Comparison of ENCODE assay signal across 23 cellular contexts in genomic region chr1:61955261-61955660, GRCh38.
DNase-seq lines count a peak whose midpoint lies in the region; ATAC-seq, FAIRE-seq and TF ChIP-seq lines count a peak whose summit lies in the region.
"Had no signal": no experiment of that assay in that cellular context is flagged by ENCODE, and none has a peak within 500 bp of the region (broad histone marks: within the 10 kb centered on the region; RNA-seq: fewer than 3 reads in every experiment).

No MANE protein-coding gene starts in this region.

- no TSS peak for BruUV-seq in GM12878 (replicated peaks; lab: Mats Ljungman, UMichigan)

- H3K36me3 ChIP-seq in GM12878 (ENCODE audit: control insufficient read depth in 2 of 2, insufficient read depth in 2 of 2, low read length in 1 of 2) (no peaks in the 10 kb centered on the region), parathyroid adenoma (ENCODE audit: control insufficient read depth, insufficient read depth, low read length) (no peaks in the 10 kb centered on the region)
- H3K36me3 ChIP-seq: BE2C, BLaER1 had no signal

- peak; percentile 64 for DNase-seq in G401 (ENCODE audit: low spot score)
- no peak for DNase-seq in GM12878 (ENCODE audit: low read depth, low spot score)
- no peak for DNase-seq in stimulated activated CD4-positive, alpha-beta T cell treated with anti-CD3 and anti-CD28 coated beads, Interleukin-2, amount 100 ng/mL, for 24 hours
- DNase-seq: 8988T; ACHN; BE2C; CD4-positive, alpha-beta memory T cell; CD4-positive, CD25-positive, alpha-beta regulatory T cell; CD8-positive, alpha-beta memory T cell; COR-L47; DMS 273 treated with DMSO at 0.1 percent for 48 hours; DMS153; DMS53; DMS79; DND-41; EL; GF-D8 had no signal

- intact Hi-C loops in GM12878 (cut with micrococcal nuclease; ENCODE audit: unreplicated experiment): loop anchor here (10.0 kb wide), 1 partner anchor 170 kb away; no protein-coding TSS in a partner anchor

- H3K9ac ChIP-seq in GM12878 (ENCODE audit: control insufficient read depth, insufficient read depth, low read length) (no peak overlapping the region), parathyroid adenoma (no peak overlapping the region)
- H3K9ac ChIP-seq: BLaER1 had no signal

- ATAC-seq in GM12878 (no peak), HG03469 (IDR thresholded peaks at IDR 0.05; ENCODE audit: unreplicated experiment) (no peak)

- WGBS in GM12878 (ENCODE audit: insufficient coverage, insufficient replicate concordance, low lambda C conversion rate, missing lambda C conversion rate): 0% methylated on average over 1 of the region's 1 CpG

- SMC1A ChIA-PET in GM12878 (lab: Charles Lee; ENCODE audit: uncharacterized antibody, unreplicated experiment): no interaction called here

- no peak overlapping the region for H3K4me2 ChIP-seq in GM12878 (ENCODE audit: control insufficient read depth, insufficient read depth)
- peak overlapping the region; percentile 2 for H3K4me2 ChIP-seq in parathyroid adenoma (ENCODE audit: low read length)
- H3K4me2 ChIP-seq: BLaER1 had no signal

- H3K4me3 ChIP-seq in GM12878: no peak overlapping the region
- H3K4me3 ChIP-seq in parathyroid adenoma (ENCODE audit: low read depth, low read length): no peak overlapping the region
- H3K4me3 ChIP-seq: BLaER1 had no signal

- H3K79me2 ChIP-seq in GM12878 (ENCODE audit: control insufficient read depth, insufficient read depth, low read length): no peaks in the 10 kb centered on the region
- H3K79me2 ChIP-seq in parathyroid adenoma: peaks cover 4% of the 10 kb centered on the region

- H2AFZ ChIP-seq in GM12878 (ENCODE audit: control insufficient read depth, low read depth, low read length): no peak overlapping the region
- H2AFZ ChIP-seq in parathyroid adenoma: no peak overlapping the region

- no peaks in the 10 kb centered on the region for H4K20me1 ChIP-seq in GM12878 (ENCODE audit: control insufficient read depth, insufficient read depth)
- H4K20me1 ChIP-seq: BLaER1 had no signal

- RAD21 ChIA-PET in GM12878 (lab: Charles Lee; ENCODE audit: unreplicated experiment): no interaction called here

- TF ChIP-seq POLR2A in GM12878 (IDR thresholded peaks at IDR 0.05; ENCODE audit: low read depth, low read length): no peak

- TF ChIP-seq CTCF in GM12878 (IDR thresholded peaks at IDR 0.05 in 2 of 3, conservative IDR thresholded peaks at IDR 0.05 in 1 of 3; ENCODE audit: control insufficient read depth in 2 of 3, extremely low read depth in 1 of 3, insufficient read depth in 1 of 3, low read depth in 3 of 3, low read length in 3 of 3) (no peak), parathyroid adenoma (IDR thresholded peaks at IDR 0.05) (no peak)

- POLR2A ChIA-PET in GM12878 (lab: Charles Lee): interaction anchor here (0.5 kb wide), 1 partner anchor 228 kb away, joined by 3 read pairs; no protein-coding TSS in a partner anchor

- no peaks in the 10 kb centered on the region for H3K27me3 ChIP-seq in GM12878 (replicated peaks in 1 of 2; ENCODE audit: control insufficient read depth in 2 of 2, insufficient read depth in 2 of 2, low read length in 1 of 2)
- H3K27me3 ChIP-seq in parathyroid adenoma (ENCODE audit: control insufficient read depth, insufficient read depth, low read length): no peaks in the 10 kb centered on the region
- H3K27me3 ChIP-seq: BE2C, BLaER1 had no signal

- no peaks in the 10 kb centered on the region for H3K9me3 ChIP-seq in GM12878 (replicated peaks; ENCODE audit: control insufficient read depth, insufficient read depth, low read length)
- no peaks in the 10 kb centered on the region for H3K9me3 ChIP-seq in parathyroid adenoma (ENCODE audit: control insufficient read depth, low read length)
- H3K9me3 ChIP-seq: BE2C, BLaER1 had no signal

- H3K4me1 ChIP-seq in GM12878 (ENCODE audit: control insufficient read depth, insufficient read depth, low read length): no peaks in the 10 kb centered on the region
- H3K4me1 ChIP-seq in parathyroid adenoma: peaks cover 5% of the 10 kb centered on the region
- H3K4me1 ChIP-seq: BE2C, BLaER1 had no signal

- in situ Hi-C loops in G401 (cut with HindIII; ENCODE audit: low sequenced_read_pairs): no loop called here
- in situ Hi-C loops in GM12878 (cut with MboI): no loop called here

- CTCF ChIA-PET in GM12878 (lab: Yijun Ruan, JAX): no interaction called here

- H3K27ac ChIP-seq in GM12878 (ENCODE audit: control insufficient read depth, insufficient read depth) (no peak overlapping the region), parathyroid adenoma (no peak overlapping the region)
- H3K27ac ChIP-seq: BLaER1 had no signal

- peak; percentile 13 for FAIRE-seq in GM12878 (lab: Jason Lieb, UNC)
- FAIRE-seq: A204.1, GM12892, GM18507 had no signal

- TF ChIP-seq EP300 in GM12878 (IDR thresholded peaks at IDR 0.05; ENCODE audit: borderline replicate concordance in 1 of 2, control insufficient read depth in 1 of 2, low read depth in 2 of 2, low read length in 2 of 2): no peak

- no peak for TF ChIP-seq RAD21 in GM12878 (IDR thresholded peaks at IDR 0.05; ENCODE audit: insufficient read depth, low read depth, low read length)

TF ChIP-seq in GM12878, 131 proteins besides CTCF, POLR2A, EP300 and RAD21:
- no peak for TF ChIP-seq BHLHE40 (IDR thresholded peaks at IDR 0.05; ENCODE audit: borderline replicate concordance in 1 of 2, low read depth in 2 of 2, low read length in 1 of 2)
- no peak for TF ChIP-seq SMAD1 (IDR thresholded peaks at IDR 0.05; ENCODE audit: low read depth, partially characterized antibody)
- TF ChIP-seq RUNX3 (IDR thresholded peaks at IDR 0.05; ENCODE audit: low read length): no peak
- no peak for TF ChIP-seq E2F4 (IDR thresholded peaks at IDR 0.05; ENCODE audit: low read depth, low read length)
- TF ChIP-seq NFXL1 (IDR thresholded peaks at IDR 0.05; ENCODE audit: borderline replicate concordance): no peak
- no peak for TF ChIP-seq CBFB (IDR thresholded peaks at IDR 0.05; ENCODE audit: low read depth)
- no peak for TF ChIP-seq NBN (IDR thresholded peaks at IDR 0.05)
- no peak for TF ChIP-seq CHD4 (IDR thresholded peaks at IDR 0.05)
- TF ChIP-seq PKNOX1 (IDR thresholded peaks at IDR 0.05): no peak
- TF ChIP-seq TARDBP (IDR thresholded peaks at IDR 0.05; ENCODE audit: borderline replicate concordance): no peak
- TF ChIP-seq ZNF384 (IDR thresholded peaks at IDR 0.05; ENCODE audit: borderline replicate concordance, low read depth, low read length): no peak
